In the genomic region with DNA sequence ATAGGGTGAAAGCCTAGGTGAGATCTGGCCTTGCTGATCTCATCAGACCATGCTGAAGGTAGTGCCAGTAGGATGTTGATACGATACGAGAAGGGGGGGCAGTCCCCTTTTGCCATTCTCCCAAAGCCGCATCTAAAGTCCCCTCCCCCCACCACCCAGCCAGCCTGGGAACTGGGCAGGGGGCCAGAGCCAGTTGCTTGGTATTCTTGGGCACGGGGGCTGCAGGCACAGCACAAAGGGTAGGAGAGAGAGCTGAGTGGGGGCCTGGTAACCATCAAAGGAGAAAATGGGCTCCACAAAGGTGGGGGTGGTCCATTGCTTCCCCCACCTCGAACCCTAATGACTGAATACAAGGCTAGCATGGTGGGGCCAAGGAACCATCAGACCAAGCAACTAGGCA, we compare ENCODE assay signal across 1 cellular context.
TF ChIP-seq lines count a peak whose summit lies in the region.

No MANE protein-coding gene starts in this region.

TF ChIP-seq in PFSK-1, 5 proteins besides CTCF, POLR2A, EP300 and RAD21:
- TF ChIP-seq FOXP2 (optimal IDR thresholded peaks at IDR 0.05; ENCODE audit: borderline replicate concordance, extremely low read depth, extremely low read length, insufficient read depth) (no peak), SIN3A (IDR thresholded peaks at IDR 0.05; ENCODE audit: borderline replicate concordance, insufficient read depth, low read length) (no peak), TAF1 (IDR thresholded peaks at IDR 0.05; ENCODE audit: borderline replicate concordance, insufficient read depth, low read length) (no peak), POLR2AphosphoS5 (IDR thresholded peaks at IDR 0.05; ENCODE audit: low read depth, low read length) (0 out of 2 replicates have a peak, but pooled peaks have one; percentile 21)
- TF ChIP-seq, protein P1, sequence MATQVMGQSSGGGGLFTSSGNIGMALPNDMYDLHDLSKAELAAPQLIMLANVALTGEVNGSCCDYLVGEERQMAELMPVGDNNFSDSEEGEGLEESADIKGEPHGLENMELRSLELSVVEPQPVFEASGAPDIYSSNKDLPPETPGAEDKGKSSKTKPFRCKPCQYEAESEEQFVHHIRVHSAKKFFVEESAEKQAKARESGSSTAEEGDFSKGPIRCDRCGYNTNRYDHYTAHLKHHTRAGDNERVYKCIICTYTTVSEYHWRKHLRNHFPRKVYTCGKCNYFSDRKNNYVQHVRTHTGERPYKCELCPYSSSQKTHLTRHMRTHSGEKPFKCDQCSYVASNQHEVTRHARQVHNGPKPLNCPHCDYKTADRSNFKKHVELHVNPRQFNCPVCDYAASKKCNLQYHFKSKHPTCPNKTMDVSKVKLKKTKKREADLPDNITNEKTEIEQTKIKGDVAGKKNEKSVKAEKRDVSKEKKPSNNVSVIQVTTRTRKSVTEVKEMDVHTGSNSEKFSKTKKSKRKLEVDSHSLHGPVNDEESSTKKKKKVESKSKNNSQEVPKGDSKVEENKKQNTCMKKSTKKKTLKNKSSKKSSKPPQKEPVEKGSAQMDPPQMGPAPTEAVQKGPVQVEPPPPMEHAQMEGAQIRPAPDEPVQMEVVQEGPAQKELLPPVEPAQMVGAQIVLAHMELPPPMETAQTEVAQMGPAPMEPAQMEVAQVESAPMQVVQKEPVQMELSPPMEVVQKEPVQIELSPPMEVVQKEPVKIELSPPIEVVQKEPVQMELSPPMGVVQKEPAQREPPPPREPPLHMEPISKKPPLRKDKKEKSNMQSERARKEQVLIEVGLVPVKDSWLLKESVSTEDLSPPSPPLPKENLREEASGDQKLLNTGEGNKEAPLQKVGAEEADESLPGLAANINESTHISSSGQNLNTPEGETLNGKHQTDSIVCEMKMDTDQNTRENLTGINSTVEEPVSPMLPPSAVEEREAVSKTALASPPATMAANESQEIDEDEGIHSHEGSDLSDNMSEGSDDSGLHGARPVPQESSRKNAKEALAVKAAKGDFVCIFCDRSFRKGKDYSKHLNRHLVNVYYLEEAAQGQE (IDR thresholded peaks at IDR 0.05; ENCODE audit: insufficient read depth in 1 of 2, low read depth in 2 of 2, low read length in 2 of 2), result no peak
